In the genomic region with DNA sequence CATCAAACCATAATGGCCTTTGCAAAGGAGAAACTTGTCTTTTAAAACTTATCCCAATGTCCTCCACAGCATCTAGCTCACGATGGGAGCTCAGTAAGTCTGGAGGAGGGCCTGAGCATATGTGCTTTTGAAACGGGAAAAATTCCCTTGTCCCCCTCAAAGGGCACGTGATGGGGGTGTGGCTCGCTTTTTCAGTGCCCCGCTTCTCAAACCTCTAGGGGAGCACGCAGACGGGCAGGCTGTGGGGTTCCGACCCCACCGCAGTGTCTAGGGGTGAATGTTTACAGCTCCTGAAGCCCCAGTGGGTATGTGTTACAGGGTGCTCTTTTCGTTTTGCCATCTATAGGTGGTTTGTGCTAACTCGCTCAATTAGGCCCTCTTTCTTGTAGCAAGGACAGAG, we compare ENCODE assay signal across 24 cellular contexts. TPM values are rescaled to one million over a fixed set of nuclear protein-coding genes. Genes with fewer than 3 reads are reported as not detected.
"Had no signal": no experiment of that assay in that cellular context is flagged by ENCODE, and none has a peak within 500 bp of the region (broad histone marks: within the 10 kb centered on the region; RNA-seq: fewer than 3 reads in every experiment).

No MANE protein-coding gene starts in this region.

- H3K27me3 ChIP-seq: esophagus squamous epithelium, gastrocnemius medialis, heart right ventricle, left lung had no signal

- H3K4me3 Mint-ChIP-seq: effector memory CD8-positive, alpha-beta T cell; endodermal cell had no signal

- H3K27ac Mint-ChIP-seq: effector memory CD8-positive, alpha-beta T cell; endodermal cell had no signal

- H3K27ac ChIP-seq: coronary artery, epithelial cell of prostate, esophagus squamous epithelium, gastrocnemius medialis, heart right ventricle, left lung, lower lobe of right lung had no signal

- DNase-seq: dermis blood vessel endothelial cell; effector CD8-positive, alpha-beta T cell; effector memory CD8-positive, alpha-beta T cell; endodermal cell; erythroblast; esophagus squamous epithelium; foreskin fibroblast; gastrocnemius medialis; glutamatergic neuron; head of caudate nucleus; heart right ventricle; hippocampal formation; left cardiac atrium; left lung; left ventricle myocardium superior; lower lobe of right lung; mesenchymal stem cell; midbrain had no signal

- H3K4me1 Mint-ChIP-seq: endodermal cell had no signal

- H3K4me1 ChIP-seq: esophagus squamous epithelium, gastrocnemius medialis, heart right ventricle, left lung, lower lobe of right lung had no signal

- H3K9me3 ChIP-seq: esophagus squamous epithelium, gastrocnemius medialis, heart right ventricle, left lung, lower lobe of right lung had no signal

- H3K4me3 ChIP-seq: coronary artery, esophagus squamous epithelium, gastrocnemius medialis, heart right ventricle, left lung, lower lobe of right lung had no signal

- H3K27me3 Mint-ChIP-seq: effector memory CD8-positive, alpha-beta T cell had no signal

- H3K36me3 ChIP-seq: esophagus squamous epithelium, gastrocnemius medialis, heart right ventricle, left lung, lower lobe of right lung had no signal

RNA-seq across cellular contexts. Expression of a gene that starts 31.2 kb away (rescaled TPM):
- total RNA-seq: dermis blood vessel endothelial cell, esophagus mucosa, glomerular endothelial cell, lung microvascular endothelial cell, mononuclear cell had no signal
